Comparison of ENCODE assay signal across 1 cellular context in genomic region chr3:53774414-53774813, GRCh38.
A peak's percentile ranks its signal among the peaks of the same experiment; 100 is the strongest.
TF ChIP-seq lines count a peak whose summit lies in the region.

No MANE protein-coding gene starts in this region.

TF ChIP-seq in GM12878, 131 proteins besides CTCF, POLR2A, EP300 and RAD21:
- no peak for TF ChIP-seq RELA (IDR thresholded peaks at IDR 0.05; ENCODE audit: borderline replicate concordance, partially characterized antibody)
- peak; percentile 58 for TF ChIP-seq MEF2B (IDR thresholded peaks at IDR 0.05; ENCODE audit: partially characterized antibody, poor library complexity, severe bottlenecking)
- TF ChIP-seq GATAD2B (conservative IDR thresholded peaks at IDR 0.05; ENCODE audit: low read depth): 0 out of 2 replicates have a peak, but pooled peaks have one; percentile 18
- no peak for TF ChIP-seq TBL1XR1 (IDR thresholded peaks at IDR 0.05; ENCODE audit: low read depth, low read length)
- no peak for TF ChIP-seq NR2C1 (IDR thresholded peaks at IDR 0.05)
- TF ChIP-seq ZBTB33 (IDR thresholded peaks at IDR 0.05): no peak
- no peak for TF ChIP-seq KAT2A (conservative IDR thresholded peaks at IDR 0.05; ENCODE audit: control insufficient read depth, low read depth, low read length)
- TF ChIP-seq EZH2 (IDR thresholded peaks at IDR 0.05; ENCODE audit: borderline replicate concordance, control insufficient read depth, low read depth, low read length): no peak
- TF ChIP-seq NFYA (IDR thresholded peaks at IDR 0.05; ENCODE audit: borderline replicate concordance, low read depth, low read length): no peak
- no peak for TF ChIP-seq CREB1 (IDR thresholded peaks at IDR 0.05; ENCODE audit: low read depth)
